ENCODE assay signal across 13 cellular contexts in genomic region chr12:108021129-108021528, GRCh38.
A peak's percentile ranks its signal among the peaks of the same experiment; 100 is the strongest.
DNase-seq lines count a peak whose midpoint lies in the region; ATAC-seq lines count a peak whose summit lies in the region.
"Had no signal": no experiment of that assay in that cellular context is flagged by ENCODE, and none has a peak within 500 bp of the region (broad histone marks: within the 10 kb centered on the region; RNA-seq: fewer than 3 reads in every experiment).

No MANE protein-coding gene starts in this region.

- DNase-seq in NCI-H1092 treated with DMSO at 0.1 percent for 48 hours (lab: John Stamatoyannopoulos, UW), result peak; percentile 15
- DNase-seq in NCI-H1092 (lab: John Stamatoyannopoulos, UW), result no peak
- DNase-seq in NCI-H2029 (lab: John Stamatoyannopoulos, UW), result peak; percentile 52
- peak; percentile 20 for DNase-seq in islet precursor cell
- DNase-seq in GM19240 (ENCODE audit: insufficient read length, low spot score), result no peak
- DNase-seq: Caco-2; CD4-positive, CD25-positive, alpha-beta regulatory T cell; CD8-positive, alpha-beta T cell; DMS153; DND-41; HFFc6 had no signal

- ATAC-seq in GM21447 (IDR thresholded peaks at IDR 0.05; ENCODE audit: unreplicated experiment), result no peak
- ATAC-seq: CD8-positive, alpha-beta T cell; GM23338 had no signal

Comparison
In these comparisons a context has a peak if more than half of its experiments do, and no peak if none do; other contexts are left out.
1. DNase-seq: peak in NCI-H1092 treated with DMSO at 0.1 percent for 48 hours (single experiment), NCI-H2029 (single experiment) and islet precursor cell (single experiment); none in NCI-H1092 (single experiment) and GM19240 (single experiment).